Comparison of ENCODE assay signal across 22 cellular contexts in the genomic region with DNA sequence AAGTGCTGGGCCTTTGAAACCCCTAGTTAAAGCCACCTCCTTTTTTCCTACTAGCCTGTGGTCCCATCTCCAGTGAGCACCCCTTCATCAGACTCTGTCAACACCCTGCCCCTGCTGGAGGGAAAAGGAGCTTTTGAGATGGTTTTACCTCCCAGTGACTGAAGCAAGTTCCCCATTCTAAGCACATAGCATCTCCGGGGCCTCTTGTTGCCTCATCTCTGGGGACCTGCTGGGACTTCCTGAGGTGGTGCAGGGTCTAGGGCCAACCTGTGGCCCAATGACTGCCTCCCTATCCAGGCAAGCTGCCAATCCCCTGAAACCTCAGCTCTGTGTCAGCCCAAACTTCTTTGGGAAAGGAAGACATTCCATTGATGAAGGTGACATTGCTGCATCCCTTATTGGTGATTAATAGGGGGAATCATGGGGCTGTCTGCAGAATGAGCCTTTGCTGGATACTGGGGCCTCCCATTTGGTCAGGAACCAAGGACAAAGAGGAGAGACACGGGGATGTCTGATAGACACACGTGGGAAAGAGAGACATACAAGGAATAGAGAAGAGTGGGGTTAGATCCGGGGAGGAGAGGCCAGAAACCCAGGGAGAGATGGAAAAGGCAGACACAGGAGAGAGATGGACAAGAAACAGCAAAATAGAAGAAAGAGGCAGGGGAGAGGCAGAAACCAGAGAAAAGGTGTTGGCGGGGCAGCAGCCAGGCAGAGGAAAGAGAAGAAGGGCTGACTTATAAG. TPM values are rescaled to one million over a fixed set of nuclear protein-coding genes. Genes with fewer than 3 reads are reported as not detected.
DNase-seq lines count a peak whose midpoint lies in the region; ATAC-seq and TF ChIP-seq lines count a peak whose summit lies in the region.
"Had no signal": no experiment of that assay in that cellular context is flagged by ENCODE, and none has a peak within 500 bp of the region (broad histone marks: within the 10 kb centered on the region; RNA-seq: fewer than 3 reads in every experiment).

No MANE protein-coding gene starts in this region.

- H3K4me3 ChIP-seq in BLaER1 treated with 17β-estradiol and CSF1 and Interleukin-3, amounts not matched to agents 10 nM and 100 nM = no peak overlapping the region
- H3K4me3 ChIP-seq in HL-60 (replicated peaks; ENCODE audit: insufficient read depth, low read length) = no peak overlapping the region
- H3K4me3 ChIP-seq: body of pancreas, right atrium auricular region, transverse colon had no signal

- peaks cover 0 to 2% (median 0%) of the 10 kb centered on the region in 6 donors for H3K9me3 Mint-ChIP-seq in immature natural killer cell
- H3K9me3 Mint-ChIP-seq: activated B cell treated with CpG ODN at 0.5 μM for 24 hours had no signal

- H3K36me3 ChIP-seq in BLaER1 treated with 17β-estradiol and CSF1 and Interleukin-3, amounts not matched to agents 10 nM and 100 nM = no peaks in the 10 kb centered on the region
- H3K36me3 ChIP-seq: right atrium auricular region, transverse colon had no signal

- peak overlapping the region; percentile 8 to 71 (median 22) for H3K4me3 Mint-ChIP-seq in immature natural killer cell
- H3K4me3 Mint-ChIP-seq: activated B cell treated with CpG ODN at 0.5 μM for 24 hours had no signal

- no peak overlapping the region for H3K9ac ChIP-seq in BLaER1 treated with 17β-estradiol and CSF1 and Interleukin-3, amounts not matched to agents 10 nM and 100 nM

- H3K27me3 ChIP-seq in BLaER1 treated with 17β-estradiol and CSF1 and Interleukin-3, amounts not matched to agents 10 nM and 100 nM = peaks cover 72 to 91% (median 77%) of the 10 kb centered on the region in 11 experiments
- H3K27me3 ChIP-seq in HL-60 (ENCODE audit: insufficient read depth, poor library complexity, severe bottlenecking) = peaks cover 35% of the 10 kb centered on the region

- H4K20me1 ChIP-seq in BLaER1 treated with 17β-estradiol and CSF1 and Interleukin-3, amounts not matched to agents 10 nM and 100 nM = peaks cover 0 to 48% (median 22%) of the 10 kb centered on the region in 11 experiments; a peak in 18 of 22 replicates

- H3K4me1 Mint-ChIP-seq in immature natural killer cell = peaks cover 20 to 25% of the 10 kb centered on the region in 2 donors

- H3K27ac Mint-ChIP-seq in immature natural killer cell = peak overlapping the region in 1 of 6 donors; percentile 69
- H3K27ac Mint-ChIP-seq: activated B cell treated with CpG ODN at 0.5 μM for 24 hours had no signal

- peak; percentile 54 to 83 for DNase-seq in HL-60 (ENCODE audit: low read depth in 1 of 2, low spot score in 1 of 2)
- peak; percentile 81 for DNase-seq in SKM-1 treated with dmso at 0.1 percent for 144 hours (lab: John Stamatoyannopoulos, UW; ENCODE audit: unreplicated experiment)
- no peak for DNase-seq in immature natural killer cell
- DNase-seq in NCI-H69 (lab: John Stamatoyannopoulos, UW) = no peak
- no peak for DNase-seq in stimulated activated CD8-positive, alpha-beta memory T cell treated with anti-CD3 and anti-CD28 coated beads, Interleukin-4, amount 100 ng/mL, for 48 hours
- DNase-seq: activated B cell treated with CpG ODN at 0.5 μM for 24 hours; activated CD8-positive, alpha-beta memory T cell treated with anti-CD3 and anti-CD28 coated beads, Interleukin-2, amount 50 U/mL, for 4 hours; activated naive CD4-positive, alpha-beta T cell; body of pancreas; DMS153; effector CD8-positive, alpha-beta T cell; foreskin fibroblast; left ventricle myocardium superior; NCI-H1436; NCI-H446; transverse colon had no signal

- H3K4me2 ChIP-seq in BLaER1 treated with 17β-estradiol and CSF1 and Interleukin-3, amounts not matched to agents 10 nM and 100 nM = peak overlapping the region in 6 of 11 experiments; percentile 20 to 40 (median 26); a peak in 8 of 22 replicates

- ATAC-seq in GM19324 (IDR thresholded peaks at IDR 0.05; ENCODE audit: low FRiP score, unreplicated experiment) (no peak), HG02938 (IDR thresholded peaks at IDR 0.05; ENCODE audit: unreplicated experiment) (no peak)
- ATAC-seq: body of pancreas, HCT116, left ventricle myocardium superior, SK-N-SH treated with all-trans-retinoic acid at 6 μM for 48 hours had no signal

- H3K27ac ChIP-seq in BLaER1 treated with 17β-estradiol and CSF1 and Interleukin-3, amounts not matched to agents 10 nM and 100 nM = no peak overlapping the region
- no peak overlapping the region for H3K27ac ChIP-seq in HL-60 (replicated peaks)
- H3K27ac ChIP-seq: body of pancreas, right atrium auricular region, transverse colon had no signal

- TF ChIP-seq CTCF in HL-60 (IDR thresholded peaks at IDR 0.05; ENCODE audit: insufficient read depth, low read length) = peak; percentile 12

- no peaks in the 10 kb centered on the region for H3K9me3 ChIP-seq in BLaER1 treated with 17β-estradiol and CSF1 and Interleukin-3, amounts not matched to agents 10 nM and 100 nM (replicated peaks in 1 of 11)
- H3K9me3 ChIP-seq: body of pancreas, right atrium auricular region, transverse colon had no signal

- peaks cover 30 to 52% (median 47%) of the 10 kb centered on the region in 10 experiments for H3K4me1 ChIP-seq in BLaER1 treated with 17β-estradiol and CSF1 and Interleukin-3, amounts not matched to agents 10 nM and 100 nM

- H3K27me3 Mint-ChIP-seq in immature natural killer cell (ENCODE audit: low read depth in 3 of 3) = peaks cover 27 to 48% (median 39%) of the 10 kb centered on the region in 3 donors

- no peaks in the 10 kb centered on the region for H3K36me3 Mint-ChIP-seq in immature natural killer cell

RNA-seq across cellular contexts. Expression of gene C1QL1, which starts 2.4 kb away (rescaled TPM):
- polyA plus RNA-seq in immature natural killer cell = under 1 TPM in 1 of 3 donors, not detected in 2; 0.20 TPM

RNA-seq across cellular contexts. Expression of gene KIF18B, which starts 18.1 kb away (rescaled TPM):
- under 1 TPM in 1 of 3 donors, not detected in 2; 0.37 TPM for polyA plus RNA-seq in immature natural killer cell

RNA-seq across cellular contexts. Expression of gene GFAP, which starts 50.4 kb away (rescaled TPM):
- polyA plus RNA-seq in immature natural killer cell = 1 to 10 TPM in 1 of 3 donors, not detected in 2; 1.1 TPM

Comparison
In these comparisons a context has a peak if more than half of its experiments do, and no peak if none do; other contexts are left out.
1. DNase-seq: peak in HL-60 (2 of 2) and SKM-1 treated with dmso at 0.1 percent for 144 hours (single experiment); none in immature natural killer cell (0 of 3), NCI-H69 (single experiment) and stimulated activated CD8-positive, alpha-beta memory T cell treated with anti-CD3 and anti-CD28 coated beads, Interleukin-4, amount 100 ng/mL, for 48 hours (single experiment).